ENCODE assay signal across 10 cellular contexts in the genomic region with DNA sequence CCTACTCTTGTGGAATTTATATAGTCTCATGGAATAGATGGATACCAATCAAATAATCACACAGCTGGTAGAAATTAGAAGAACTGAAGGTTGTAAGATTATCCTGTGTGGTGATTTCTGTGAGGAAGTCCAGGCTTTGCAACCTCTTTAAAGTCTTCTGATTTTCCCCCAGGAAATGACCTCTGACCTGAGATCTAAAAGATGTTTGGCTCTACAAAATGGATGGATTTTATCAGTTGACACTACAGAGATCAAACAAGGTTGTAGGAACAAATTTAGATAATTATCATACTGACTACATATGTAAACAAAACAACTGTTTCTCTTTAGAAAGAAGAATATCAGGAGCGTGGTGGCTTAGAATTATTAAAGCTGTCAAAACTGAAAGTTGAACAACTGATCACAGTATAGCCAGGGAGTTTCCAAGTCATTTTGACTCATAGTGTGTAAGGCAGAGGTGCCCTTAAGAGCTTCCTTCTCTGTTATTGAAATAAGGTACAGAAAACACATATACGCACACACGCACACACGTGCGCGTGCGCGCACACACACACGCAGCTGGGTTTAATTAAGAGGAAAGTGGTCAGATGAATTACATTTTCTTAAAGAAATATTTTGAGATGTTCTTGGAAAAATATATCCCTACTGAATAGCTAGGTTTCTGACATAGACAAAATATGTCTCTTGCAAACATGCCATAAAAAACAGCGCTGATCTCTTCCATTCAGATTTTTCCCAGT. TPM values are rescaled to one million over a fixed set of nuclear protein-coding genes. Genes with fewer than 3 reads are reported as not detected.
A peak's percentile ranks its signal among the peaks of the same experiment; 100 is the strongest.
DNase-seq lines count a peak whose midpoint lies in the region; ATAC-seq and TF ChIP-seq lines count a peak whose summit lies in the region.
"Had no signal": no experiment of that assay in that cellular context is flagged by ENCODE, and none has a peak within 500 bp of the region (broad histone marks: within the 10 kb centered on the region; RNA-seq: fewer than 3 reads in every experiment).

No MANE protein-coding gene starts in this region.

- H4K20me1 ChIP-seq in PC-9 (ENCODE audit: insufficient read depth), result no peaks in the 10 kb centered on the region

- intact Hi-C loops in PC-9 (cut with micrococcal nuclease; ENCODE audit: unreplicated experiment), result no loop called here

- H3K4me1 Mint-ChIP-seq in activated T-cell treated with anti-CD3 and anti-CD28 coated beads, Interleukin-2, amount 50 U/mL, for 72 hours (ENCODE audit: low read depth), result peaks cover 23% of the 10 kb centered on the region
- H3K4me1 Mint-ChIP-seq in type B pancreatic cell (ENCODE audit: unreplicated experiment), result peaks cover 41% of the 10 kb centered on the region

- peak; percentile 68 to 79 for ATAC-seq in activated T-cell treated with anti-CD3 and anti-CD28 coated beads, Interleukin-2, amount 50 U/mL, for 72 hours (replicated peaks in 1 of 2)
- ATAC-seq in HG02938 (IDR thresholded peaks at IDR 0.05; ENCODE audit: unreplicated experiment), result peak; percentile 88

- no peaks in the 10 kb centered on the region for H3K36me3 ChIP-seq in PC-9 (ENCODE audit: low read depth)

- H3K4me1 ChIP-seq in PC-9 (replicated peaks; ENCODE audit: insufficient read depth), result 0 out of 2 replicates have a peak, but pooled peaks cover 4% of the 10 kb centered on the region

- no peak for TF ChIP-seq CTCF in VCaP (conservative IDR thresholded peaks at IDR 0.05)
- no peak for TF ChIP-seq CTCF in type B pancreatic cell (conservative IDR thresholded peaks at IDR 0.05)
- no peak for TF ChIP-seq CTCF in PC-9 (conservative IDR thresholded peaks at IDR 0.05)

- DNase-seq in activated T-cell treated with anti-CD3 and anti-CD28 coated beads, Interleukin-2, amount 50 U/mL, for 72 hours, result no peak
- DNase-seq in activated T-cell treated with anti-CD3 and anti-CD28 coated beads for 4 hours, result no peak
- DNase-seq in type B pancreatic cell (ENCODE audit: extremely low spot score, unreplicated experiment), result no peak
- DNase-seq in PC-9, result no peak
- DNase-seq in NCI-H2227 (lab: John Stamatoyannopoulos, UW; ENCODE audit: unreplicated experiment), result no peak
- DNase-seq in AML-193 (lab: John Stamatoyannopoulos, UW), result no peak
- DNase-seq: NCI-H1417 treated with DMSO at 0.1 percent for 48 hours had no signal

- H3K9me3 ChIP-seq in PC-9 (ENCODE audit: insufficient read depth, low read depth), result no peaks in the 10 kb centered on the region

- no peak overlapping the region for H3K4me2 ChIP-seq in PC-9

- H3K9me2 ChIP-seq in PC-9 (ENCODE audit: insufficient read depth), result no peaks in the 10 kb centered on the region

- POLR2A ChIA-PET in PC-9 (lab: Charles Lee; ENCODE audit: unreplicated experiment), result no interaction called here

- H3K36me3 Mint-ChIP-seq in activated T-cell treated with anti-CD3 and anti-CD28 coated beads, Interleukin-2, amount 50 U/mL, for 72 hours (ENCODE audit: insufficient read depth in 2 of 2), result no peaks in the 10 kb centered on the region
- H3K36me3 Mint-ChIP-seq in type B pancreatic cell, result no peaks in the 10 kb centered on the region

- H3K4me3 ChIP-seq in PC-9, result no peak overlapping the region
- H3K4me3 ChIP-seq: SK-N-MC had no signal

- H3K9me3 Mint-ChIP-seq in activated T-cell treated with anti-CD3 and anti-CD28 coated beads, Interleukin-2, amount 50 U/mL, for 72 hours, result no peaks in the 10 kb centered on the region
- no peaks in the 10 kb centered on the region for H3K9me3 Mint-ChIP-seq in type B pancreatic cell

- H3K27ac ChIP-seq in VCaP, result peak overlapping the region; percentile 32
- no peak overlapping the region for H3K27ac ChIP-seq in PC-9
- H3K27ac ChIP-seq: SK-N-MC had no signal

- H3K79me2 ChIP-seq in PC-9 (ENCODE audit: low read depth), result no peaks in the 10 kb centered on the region

- CTCF ChIA-PET in PC-9 (lab: Charles Lee), result no interaction called here

- H3K4me3 Mint-ChIP-seq in activated T-cell treated with anti-CD3 and anti-CD28 coated beads, Interleukin-2, amount 50 U/mL, for 72 hours, result peak overlapping the region in 1 of 2 donors; percentile 69
- peak overlapping the region; percentile 15 for H3K4me3 Mint-ChIP-seq in type B pancreatic cell

- H3F3A ChIP-seq in PC-9 (ENCODE audit: insufficient read depth, low read depth), result no peaks in the 10 kb centered on the region

- H3K27ac Mint-ChIP-seq in activated T-cell treated with anti-CD3 and anti-CD28 coated beads, Interleukin-2, amount 50 U/mL, for 72 hours, result peak overlapping the region; percentile 84
- peak overlapping the region; percentile 17 for H3K27ac Mint-ChIP-seq in type B pancreatic cell

- H3K27me3 ChIP-seq in PC-9 (ENCODE audit: insufficient read depth, low read depth), result no peaks in the 10 kb centered on the region

- no TSS peak for BruUV-seq in PC-9 (replicated peaks; lab: Mats Ljungman, UMichigan)

- H3K27me3 Mint-ChIP-seq in activated T-cell treated with anti-CD3 and anti-CD28 coated beads, Interleukin-2, amount 50 U/mL, for 72 hours (ENCODE audit: low read depth), result no peaks in the 10 kb centered on the region
- no peaks in the 10 kb centered on the region for H3K27me3 Mint-ChIP-seq in type B pancreatic cell

- H2AFZ ChIP-seq in PC-9, result no peak overlapping the region

RNA-seq across cellular contexts. Expression of a gene that starts 35.5 kb away (rescaled TPM):
- total RNA-seq in activated T-cell treated with anti-CD3 and anti-CD28 coated beads, Interleukin-2, amount 50 U/mL, for 72 hours, result 10 to 100 TPM; 33.1 to 59.4 TPM
- total RNA-seq in type B pancreatic cell (ENCODE audit: low replicate concordance) (57.5 and 58.2 TPM in 2 replicates), PC-9 (2021) (32.6 and 33.1 TPM in 2 replicates)
